Comparison of ENCODE assay signal across 10 cellular contexts in the genomic region with DNA sequence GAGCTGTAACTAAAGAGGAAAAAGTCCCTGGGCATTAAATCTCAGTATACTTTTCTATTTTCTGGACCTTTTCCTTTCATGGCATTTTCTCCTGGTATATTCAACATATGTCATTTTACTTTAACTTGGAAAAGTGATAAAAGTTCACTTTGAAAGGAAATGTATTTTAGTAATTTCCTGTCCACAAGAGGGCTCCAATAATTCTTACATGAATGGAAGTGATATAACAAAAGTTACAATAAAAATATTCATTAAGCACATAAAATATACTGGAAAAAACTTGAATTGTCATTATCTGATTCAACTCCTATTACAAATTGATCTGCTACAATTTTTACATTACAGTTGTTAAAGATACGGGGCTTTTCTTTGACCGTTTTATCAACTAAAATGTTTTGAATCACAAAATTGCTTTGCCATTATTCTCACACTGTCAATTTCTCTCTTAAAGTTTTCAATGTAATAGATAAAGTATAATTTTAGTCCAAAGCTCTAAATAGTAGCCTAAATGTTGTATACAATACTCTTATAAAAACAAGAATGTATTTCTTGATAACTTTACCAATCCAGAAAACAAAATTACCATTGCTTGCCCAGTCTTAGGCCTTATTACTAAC. TPM values are rescaled to one million over a fixed set of nuclear protein-coding genes. Genes with fewer than 3 reads are reported as not detected.
DNase-seq lines count a peak whose midpoint lies in the region; ATAC-seq, FAIRE-seq and TF ChIP-seq lines count a peak whose summit lies in the region.
"Had no signal": no experiment of that assay in that cellular context is flagged by ENCODE, and none has a peak within 500 bp of the region (broad histone marks: within the 10 kb centered on the region; RNA-seq: fewer than 3 reads in every experiment).

No MANE protein-coding gene starts in this region.

- H3K27me3 Mint-ChIP-seq in activated T-cell treated with anti-CD3 and anti-CD28 coated beads, Interleukin-2, amount 50 U/mL, for 24 hours, result no peaks in the 10 kb centered on the region
- peaks cover 3 to 9% (median 9%) of the 10 kb centered on the region in 3 donors for H3K27me3 Mint-ChIP-seq in immature natural killer cell (ENCODE audit: low read depth in 3 of 3)
- no peaks in the 10 kb centered on the region for H3K27me3 Mint-ChIP-seq in activated CD8-positive, alpha-beta memory T cell treated with anti-CD3 and anti-CD28 coated beads, Interleukin-2, amount 10 ng/mL, durations not matched to agents 7 days and 5 days

- ATAC-seq in HG03469 (IDR thresholded peaks at IDR 0.05; ENCODE audit: unreplicated experiment), result no peak
- ATAC-seq in activated CD8-positive, alpha-beta memory T cell treated with anti-CD3 and anti-CD28 coated beads, Interleukin-2, amount 10 ng/mL, durations not matched to agents 7 days and 5 days, result no peak
- no peak for ATAC-seq in GM18505 (IDR thresholded peaks at IDR 0.05; ENCODE audit: unreplicated experiment)

- H3K36me3 ChIP-seq in tibial nerve, result no peaks in the 10 kb centered on the region

- CTCF ChIA-PET in activated CD8-positive, alpha-beta memory T cell treated with anti-CD3 and anti-CD28 coated beads, Interleukin-2, amount 10 ng/mL, durations not matched to agents 7 days and 5 days (lab: Charles Lee), result interaction anchor here (1.1 to 7.1 kb wide), 7 partner anchors 31 to 269 kb away, joined by 3 to 27 read pairs (median 6); no protein-coding TSS in a partner anchor

- H3K27me3 ChIP-seq in tibial nerve, result no peaks in the 10 kb centered on the region

- TF ChIP-seq CTCF in tibial nerve (IDR thresholded peaks at IDR 0.05), result peak; percentile 9 to 49 (median 39)

- H3K27ac Mint-ChIP-seq in activated T-cell treated with anti-CD3 and anti-CD28 coated beads, Interleukin-2, amount 50 U/mL, for 24 hours, result no peak overlapping the region
- H3K27ac Mint-ChIP-seq in immature natural killer cell, result no peak overlapping the region
- no peak overlapping the region for H3K27ac Mint-ChIP-seq in activated CD8-positive, alpha-beta memory T cell treated with anti-CD3 and anti-CD28 coated beads, Interleukin-2, amount 10 ng/mL, durations not matched to agents 7 days and 5 days

- 38 to 47% methylated on average over 2 of the region's 2 CpGs for WGBS in tibial nerve, 2 donors

- DNase-seq in activated T-cell treated with anti-CD3 and anti-CD28 coated beads, Interleukin-2, amount 50 U/mL, for 24 hours, result no peak
- DNase-seq in activated T-cell treated with anti-CD3 and anti-CD28 coated beads for 4 hours (no peak), immature natural killer cell (no peak), tibial nerve (ENCODE audit: low spot score in 2 of 2) (no peak)
- no peak for DNase-seq in activated CD8-positive, alpha-beta memory T cell treated with anti-CD3 and anti-CD28 coated beads, Interleukin-2, amount 10 ng/mL, durations not matched to agents 7 days and 5 days
- DNase-seq: stimulated activated CD4-positive, alpha-beta T cell treated with anti-CD3 and anti-CD28 coated beads, Interleukin-4, amount 100 ng/mL, for 4 hours had no signal

- TF ChIP-seq POLR2A in tibial nerve (IDR thresholded peaks at IDR 0.05), result no peak
- TF ChIP-seq POLR2A in GM18505 (IDR thresholded peaks at IDR 0.05; ENCODE audit: borderline replicate concordance, extremely low read depth, insufficient read depth, insufficient read length), result no peak

- H3K4me3 ChIP-seq in tibial nerve, result no peak overlapping the region

- peak; percentile 80 for FAIRE-seq in TTC549 (lab: Jason Lieb, UNC)
- FAIRE-seq: H54 had no signal

- H3K4me3 Mint-ChIP-seq in activated T-cell treated with anti-CD3 and anti-CD28 coated beads, Interleukin-2, amount 50 U/mL, for 24 hours, result peak overlapping the region; percentile 15
- H3K4me3 Mint-ChIP-seq in immature natural killer cell, result peak overlapping the region in 3 of 5 donors; percentile 30 to 50 (median 41)
- no peak overlapping the region for H3K4me3 Mint-ChIP-seq in activated CD8-positive, alpha-beta memory T cell treated with anti-CD3 and anti-CD28 coated beads, Interleukin-2, amount 10 ng/mL, durations not matched to agents 7 days and 5 days

- peak overlapping the region in 2 of 4 donors; percentile 98 to 100 for H3K27ac ChIP-seq in tibial nerve

- H3K9me3 ChIP-seq in tibial nerve, result no peaks in the 10 kb centered on the region

- peaks cover 0 to 65% (median 9%) of the 10 kb centered on the region in 4 donors for H3K4me1 ChIP-seq in tibial nerve

- H3K36me3 Mint-ChIP-seq in activated T-cell treated with anti-CD3 and anti-CD28 coated beads, Interleukin-2, amount 50 U/mL, for 24 hours (ENCODE audit: low read depth), result peaks cover 20% of the 10 kb centered on the region
- no peaks in the 10 kb centered on the region for H3K36me3 Mint-ChIP-seq in immature natural killer cell
- peaks cover 9% of the 10 kb centered on the region for H3K36me3 Mint-ChIP-seq in activated CD8-positive, alpha-beta memory T cell treated with anti-CD3 and anti-CD28 coated beads, Interleukin-2, amount 10 ng/mL, durations not matched to agents 7 days and 5 days

- H3K9me3 Mint-ChIP-seq in activated T-cell treated with anti-CD3 and anti-CD28 coated beads, Interleukin-2, amount 50 U/mL, for 24 hours, result no peaks in the 10 kb centered on the region
- no peaks in the 10 kb centered on the region for H3K9me3 Mint-ChIP-seq in immature natural killer cell
- no peaks in the 10 kb centered on the region for H3K9me3 Mint-ChIP-seq in activated CD8-positive, alpha-beta memory T cell treated with anti-CD3 and anti-CD28 coated beads, Interleukin-2, amount 10 ng/mL, durations not matched to agents 7 days and 5 days (ENCODE audit: low read depth)

- peaks cover 61% of the 10 kb centered on the region for H3K4me1 Mint-ChIP-seq in activated T-cell treated with anti-CD3 and anti-CD28 coated beads, Interleukin-2, amount 50 U/mL, for 24 hours (ENCODE audit: low read depth)
- peaks cover 51 to 86% of the 10 kb centered on the region in 2 donors for H3K4me1 Mint-ChIP-seq in immature natural killer cell
- peaks cover 36% of the 10 kb centered on the region for H3K4me1 Mint-ChIP-seq in activated CD8-positive, alpha-beta memory T cell treated with anti-CD3 and anti-CD28 coated beads, Interleukin-2, amount 10 ng/mL, durations not matched to agents 7 days and 5 days

- TF ChIP-seq EP300 in tibial nerve (IDR thresholded peaks at IDR 0.05), result no peak

RNA-seq across cellular contexts. Expression of gene UBL3, which starts 4.9 kb away (rescaled TPM):
- polyA plus RNA-seq in immature natural killer cell, result 10 to 100 TPM; 22.9 to 32.5 (median 27.6) TPM
- 10 to 100 TPM; 23.4 to 35.0 (median 33.3) TPM for total RNA-seq in tibial nerve
- total RNA-seq in activated CD8-positive, alpha-beta memory T cell treated with anti-CD3 and anti-CD28 coated beads, Interleukin-2, amount 10 ng/mL, durations not matched to agents 7 days and 5 days, result 10 to 100 TPM in 1 of 2 experiments, 1 to 10 TPM in 1; 9.6 to 10.2 TPM
